Comparison of ENCODE assay signal across 1 cellular context in genomic region chr2:131039535-131039907, GRCh38.
TF ChIP-seq lines count a peak whose summit lies in the region.

No MANE protein-coding gene starts in this region.

TF ChIP-seq in GM23338, 12 proteins besides CTCF, POLR2A, EP300 and RAD21 (continued from another document):
- TF ChIP-seq ETS1 (IDR thresholded peaks at IDR 0.05): no peak
- no peak for TF ChIP-seq CREB1 (CRISPR knock-in tag; IDR thresholded peaks at IDR 0.05; ENCODE audit: low read depth)
- no peak for TF ChIP-seq STAT1 (IDR thresholded peaks at IDR 0.05; ENCODE audit: unreplicated experiment)
- no peak for TF ChIP-seq NANOG (IDR thresholded peaks at IDR 0.05; ENCODE audit: borderline replicate concordance)
- TF ChIP-seq JUNB (IDR thresholded peaks at IDR 0.05; ENCODE audit: unreplicated experiment): no peak
- TF ChIP-seq POLR2AphosphoS5 (IDR thresholded peaks at IDR 0.05; ENCODE audit: low read depth): no peak
- TF ChIP-seq ZNF331 (CRISPR knock-in tag; IDR thresholded peaks at IDR 0.05; ENCODE audit: low read depth): no peak
- TF ChIP-seq REST (IDR thresholded peaks at IDR 0.05; ENCODE audit: unreplicated experiment): no peak
- TF ChIP-seq ZNF462 (CRISPR knock-in tag; IDR thresholded peaks at IDR 0.05): no peak
- TF ChIP-seq ZNF114 (CRISPR knock-in tag; IDR thresholded peaks at IDR 0.05): no peak
